In the genomic region with DNA sequence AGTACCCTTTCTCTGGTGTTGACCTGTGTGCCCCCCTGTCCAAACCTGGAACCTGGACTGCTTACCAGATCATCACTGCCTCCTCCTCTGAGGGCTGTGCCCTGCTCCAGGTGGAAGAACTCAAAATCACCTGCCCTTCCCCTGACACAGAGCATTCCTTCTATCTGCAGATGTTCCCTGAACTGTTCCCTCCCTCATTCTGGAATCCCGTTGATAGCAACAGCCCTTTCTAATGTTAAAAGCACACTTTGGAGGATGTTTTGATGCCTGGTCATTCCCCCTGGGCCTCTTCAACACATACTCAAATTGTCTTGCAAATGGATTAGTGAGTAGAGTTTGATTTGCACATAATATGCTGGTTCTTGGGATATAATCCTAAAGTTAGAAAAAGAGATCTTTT, we compare ENCODE assay signal across 20 cellular contexts.
DNase-seq lines count a peak whose midpoint lies in the region; ATAC-seq, FAIRE-seq and TF ChIP-seq lines count a peak whose summit lies in the region.
"Had no signal": no experiment of that assay in that cellular context is flagged by ENCODE, and none has a peak within 500 bp of the region (broad histone marks: within the 10 kb centered on the region; RNA-seq: fewer than 3 reads in every experiment).

No MANE protein-coding gene starts in this region.

- no peak overlapping the region for H3K23ac ChIP-seq in H1 (ENCODE audit: insufficient read length)

- H2BK20ac ChIP-seq in H1 (ENCODE audit: low read length): no peak overlapping the region

- no peaks in the 10 kb centered on the region for H4K20me1 ChIP-seq in H1 (replicated peaks in 1 of 2; ENCODE audit: control insufficient read depth in 1 of 2, insufficient read depth in 2 of 2, low read length in 2 of 2)

- H3K79me1 ChIP-seq in H1 (ENCODE audit: low read depth, low read length): no peaks in the 10 kb centered on the region

- H3K4me1 ChIP-seq in HUES48 (ENCODE audit: control insufficient read depth, insufficient read depth, low read length): peaks cover 21% of the 10 kb centered on the region
- peaks cover 0 to 7% (median 2%) of the 10 kb centered on the region in 4 experiments; a peak in 2 of 7 replicates for H3K4me1 ChIP-seq in H1 (replicated peaks in 1 of 4; ENCODE audit: control insufficient read depth in 3 of 4, insufficient read depth in 4 of 4, low read length in 3 of 4)
- peaks cover 1% of the 10 kb centered on the region; the same call in 1 of the 2 replicates for H3K4me1 ChIP-seq in iPS DF 6.9 (ENCODE audit: control insufficient read depth, insufficient read depth, low read length)
- H3K4me1 ChIP-seq: A549, HAP-1 had no signal

- in situ Hi-C loops in GM13977 (cut with MboI; ENCODE audit: low pct_unique_long_range_greater_than_20kb, low sequenced_read_pairs, unreplicated experiment): no loop called here

- WGBS in H1 (ENCODE audit: extremely low coverage in 1 of 2, insufficient coverage in 1 of 2, insufficient read length in 1 of 2, insufficient replicate concordance in 2 of 2, low coverage in 1 of 2, low lambda C conversion rate in 2 of 2, missing lambda C conversion rate in 1 of 2), 2 experiments: 0% methylated on average over 1 of the region's 1 CpG; no CpG with 5 or more reads in 1 of the 2 experiments
- WGBS in iPS DF 6.9 (ENCODE audit: insufficient coverage, insufficient read length): no CpG with 5 or more reads among the region's 1 CpG

- H4K5ac ChIP-seq in H1 (ENCODE audit: insufficient read length, low read depth, low read length): peak overlapping the region; percentile 22

- H4K8ac ChIP-seq in H1 (ENCODE audit: extremely low read depth, insufficient read depth, low read length): no peak overlapping the region

- H3K4ac ChIP-seq in H1 (replicated peaks; ENCODE audit: insufficient read length, low read depth, low read length): no peak overlapping the region

- H3K18ac ChIP-seq in H1 (ENCODE audit: extremely low read depth, low read length): no peak overlapping the region

- H2AK5ac ChIP-seq in H1 (ENCODE audit: low read depth, low read length): no peak overlapping the region; the same call in 1 of the 2 replicates

- H3K14ac ChIP-seq in H1 (ENCODE audit: insufficient read length): no peak overlapping the region

- peak; percentile 98 for FAIRE-seq in H1 (lab: Jason Lieb, UNC)
- FAIRE-seq: A549, D721Med, GM12892, HTR-8/SVneo had no signal

- no peak overlapping the region for H3K56ac ChIP-seq in H1 (replicated peaks; ENCODE audit: insufficient read length, low read depth, low read length)

- H3K27ac ChIP-seq in HUES48 (ENCODE audit: low read depth, low read length): peak overlapping the region; percentile 46
- H3K27ac ChIP-seq in H1 (ENCODE audit: low read depth, low read length): no peak overlapping the region; the same call in 1 of the 2 replicates
- no peak overlapping the region for H3K27ac ChIP-seq in iPS DF 6.9 (ENCODE audit: low read length)
- H3K27ac ChIP-seq: A549 had no signal

- TF ChIP-seq CTCF in H1 (IDR thresholded peaks at IDR 0.05; ENCODE audit: control extremely low read depth in 1 of 3, insufficient read depth in 1 of 3, low read depth in 1 of 3, low read length in 3 of 3) (no peak), GM13977 (IDR thresholded peaks at IDR 0.05; ENCODE audit: extremely low read depth, insufficient read depth, missing control alignments) (no peak)

- H3K4me2 ChIP-seq in H1 (ENCODE audit: insufficient read depth in 1 of 2, low read depth in 2 of 2, low read length in 2 of 2): no peak overlapping the region; a peak in 1 of 4 replicates
- H3K4me2 ChIP-seq: A549 had no signal

- H2BK5ac ChIP-seq in H1 (ENCODE audit: low read depth, low read length): peak overlapping the region; percentile 73; the same call in 1 of the 2 replicates

- peak in 1 of 2 experiments; percentile 48; a peak in 1 of 3 replicates for TF ChIP-seq EP300 in H1 (IDR thresholded peaks at IDR 0.05; ENCODE audit: borderline replicate concordance in 1 of 2, low read depth in 2 of 2, low read length in 2 of 2)

- no peaks in the 10 kb centered on the region for H3K9me3 ChIP-seq in HUES48 (ENCODE audit: control insufficient read depth, insufficient read depth, low read length)
- no peaks in the 10 kb centered on the region for H3K9me3 ChIP-seq in H1 (ENCODE audit: insufficient read depth in 2 of 2, low read depth in 1 of 2, low read length in 1 of 2)
- no peaks in the 10 kb centered on the region for H3K9me3 ChIP-seq in iPS DF 6.9 (ENCODE audit: control insufficient read depth, insufficient read depth, low read length)
- H3K9me3 ChIP-seq: A549, HAP-1 had no signal

- H3K4me3 ChIP-seq in HUES48 (ENCODE audit: low read depth, low read length) (peak overlapping the region; percentile 22; the same call in 1 of the 2 replicates), H1 (ENCODE audit: extremely low read depth in 1 of 4, insufficient read depth in 2 of 4, low read depth in 3 of 4, low read length in 4 of 4) (no peak overlapping the region), iPS DF 6.9 (ENCODE audit: low read length) (no peak overlapping the region)
- H3K4me3 ChIP-seq: A549, HAP-1 had no signal

- H3K36me3 ChIP-seq in HUES48 (ENCODE audit: control insufficient read depth, insufficient read depth, low read length) (no peaks in the 10 kb centered on the region), H1 (ENCODE audit: control insufficient read depth in 2 of 4, insufficient read depth in 4 of 4, low read length in 3 of 4) (no peaks in the 10 kb centered on the region), iPS DF 6.9 (ENCODE audit: control insufficient read depth, insufficient read depth, low read length) (no peaks in the 10 kb centered on the region)
- H3K36me3 ChIP-seq: HAP-1 had no signal

- no peaks in the 10 kb centered on the region for H3K23me2 ChIP-seq in H1 (ENCODE audit: low read depth, low read length)

- H2AFZ ChIP-seq in H1 (ENCODE audit: low read length): no peak overlapping the region

- peak overlapping the region; percentile 66 for H4K91ac ChIP-seq in H1 (replicated peaks; ENCODE audit: insufficient read length, low read length)

- CTCF ChIA-PET in H1 (lab: Charles Lee; ENCODE audit: partially characterized antibody): no interaction called here

- no peak overlapping the region for H2BK120ac ChIP-seq in H1 (replicated peaks; ENCODE audit: low read depth, low read length)

- 0 out of 2 replicates have a peak overlapping the region, but pooled peaks have one; percentile 60 for H2BK12ac ChIP-seq in H1 (ENCODE audit: low read depth, low read length)

- no peak overlapping the region for H3K9ac ChIP-seq in HUES48 (ENCODE audit: low read depth, low read length)
- H3K9ac ChIP-seq in H1 (replicated peaks in 1 of 4; ENCODE audit: extremely low read depth in 1 of 4, low read depth in 3 of 4, low read length in 3 of 4): no peak overlapping the region

- no peak for TF ChIP-seq POLR2A in H1 (IDR thresholded peaks at IDR 0.05; ENCODE audit: control extremely low read depth in 1 of 2, low read depth in 2 of 2, low read length in 2 of 2)

- DNase-seq in H1 (ENCODE audit: low read depth in 1 of 2, low spot score in 2 of 2): peak in 1 of 2 experiments; percentile 19
- peak; percentile 16 for DNase-seq in iPS DF 6.9 (ENCODE audit: low read depth, low spot score)
- DNase-seq in NCI-H146 treated with DMSO at 0.1 percent for 48 hours (lab: John Stamatoyannopoulos, UW; ENCODE audit: unreplicated experiment): no peak
- DNase-seq in GM13977 (ENCODE audit: low spot score): no peak
- DNase-seq: CD8-positive, alpha-beta T cell; COR-L47; DMS153; DMS79 treated with DMSO at 0.1 percent for 48 hours; EL; GDM1; IMR-90; KBM-7 had no signal

- H3K27me3 ChIP-seq in HUES48 (ENCODE audit: control insufficient read depth, insufficient read depth, low read length): no peaks in the 10 kb centered on the region
- H3K27me3 ChIP-seq in H1 (replicated peaks in 1 of 4; ENCODE audit: control insufficient read depth in 3 of 4, extremely low read depth in 1 of 4, insufficient read depth in 3 of 4, low read length in 3 of 4): no peaks in the 10 kb centered on the region
- H3K27me3 ChIP-seq in iPS DF 6.9 (ENCODE audit: control insufficient read depth, insufficient read depth, low read length): no peaks in the 10 kb centered on the region

- no peak for ATAC-seq in GM18907 (IDR thresholded peaks at IDR 0.05; ENCODE audit: unreplicated experiment)
- no peak for ATAC-seq in GM21737 (IDR thresholded peaks at IDR 0.05; ENCODE audit: unreplicated experiment)
- ATAC-seq: A549; CD8-positive, alpha-beta T cell had no signal

- no peak overlapping the region for H2BK15ac ChIP-seq in H1 (ENCODE audit: low read length)

- POLR2A ChIA-PET in H1 (lab: Charles Lee; ENCODE audit: partially characterized antibody): no interaction called here

- no peak for TF ChIP-seq RAD21 in H1 (IDR thresholded peaks at IDR 0.05 in 1 of 2, conservative IDR thresholded peaks at IDR 0.05 in 1 of 2; ENCODE audit: low read depth in 2 of 2, low read length in 2 of 2)

- H3K79me2 ChIP-seq in H1 (ENCODE audit: control insufficient read depth in 1 of 2, insufficient read depth in 2 of 2, low read length in 2 of 2): no peaks in the 10 kb centered on the region

TF ChIP-seq in H1, 55 proteins besides CTCF, POLR2A, EP300 and RAD21:
- TF ChIP-seq POU5F1 (IDR thresholded peaks at IDR 0.05; ENCODE audit: low read depth, low read length) (0 out of 2 replicates have a peak, but pooled peaks have one; percentile 55), CREB1 (IDR thresholded peaks at IDR 0.05) (no peak), SP1 (IDR thresholded peaks at IDR 0.05; ENCODE audit: low read depth, low read length) (peak; percentile 74), YY1 (IDR thresholded peaks at IDR 0.05; ENCODE audit: low read depth, low read length) (no peak), TEAD4 (IDR thresholded peaks at IDR 0.05; ENCODE audit: low read depth, low read length) (peak; percentile 55; the same call in 1 of the 2 replicates)
